9 cellular contexts compared by ENCODE assay signal in the genomic region with DNA sequence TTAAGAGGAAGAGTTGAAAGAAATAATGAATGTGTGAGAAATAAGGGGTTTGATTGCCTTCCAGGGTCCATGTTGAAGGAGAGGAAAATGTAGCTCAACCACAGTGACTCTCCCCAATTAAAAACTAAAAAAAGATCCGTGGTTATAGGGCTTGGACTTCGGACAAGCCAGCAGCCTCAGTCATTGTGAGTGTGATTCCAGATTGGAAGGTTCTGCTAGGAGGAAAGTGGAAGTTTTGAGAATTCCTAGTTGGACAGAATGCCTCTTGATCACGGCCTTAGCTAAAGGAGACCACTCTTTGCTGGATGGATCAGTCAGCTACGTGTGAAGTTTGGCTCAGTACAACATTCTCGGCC. TPM values are rescaled to one million over a fixed set of nuclear protein-coding genes. Genes with fewer than 3 reads are reported as not detected.
A peak's percentile ranks its signal among the peaks of the same experiment; 100 is the strongest.
DNase-seq lines count a peak whose midpoint lies in the region; ATAC-seq and TF ChIP-seq lines count a peak whose summit lies in the region.
"Had no signal": no experiment of that assay in that cellular context is flagged by ENCODE, and none has a peak within 500 bp of the region (broad histone marks: within the 10 kb centered on the region; RNA-seq: fewer than 3 reads in every experiment).

No MANE protein-coding gene starts in this region.

- intact Hi-C loops in activated CD4-positive, alpha-beta T cell treated with anti-CD3 and anti-CD28 coated beads for 36 hours (cut with DNase I, micrococcal nuclease), result loop anchor here (1.0 to 5.0 kb wide), 4 partner anchors 17 to 43 kb away; a partner anchor contains a TSS
- intact Hi-C loops in esophagus squamous epithelium (cut with DNase I), result no loop called here

- CTCF ChIA-PET in activated CD4-positive, alpha-beta T cell treated with anti-CD3 and anti-CD28 coated beads for 36 hours (lab: Charles Lee), result interaction anchor here (0.9 to 1.7 kb wide), 5 partner anchors 10 to 131 kb away, joined by 3 to 5 read pairs (median 3); no protein-coding TSS in a partner anchor

- H3K27ac Mint-ChIP-seq in activated CD4-positive, alpha-beta T cell treated with anti-CD3 and anti-CD28 coated beads for 36 hours, result peak overlapping the region; percentile 86
- peak overlapping the region; percentile 95 for H3K27ac Mint-ChIP-seq in T-helper 17 cell
- H3K27ac Mint-ChIP-seq in stimulated activated memory B cell treated with anti-CD40 and anti-IgM and Interleukin-4, amounts not matched to agents 10 μg/mL and 1 μg/mL and 100 μg/mL, for 72 hours, result peak overlapping the region; percentile 91

- 63 to 86% methylated on average over 5 of the region's 5 CpGs for WGBS in esophagus squamous epithelium, 2 donors

- POLR2A ChIA-PET in activated CD4-positive, alpha-beta T cell treated with anti-CD3 and anti-CD28 coated beads for 36 hours (lab: Charles Lee), result interaction anchor here (0.6 kb wide), 2 partner anchors 29 to 60 kb away, joined by 3 to 5 read pairs; no protein-coding TSS in a partner anchor

- H3K27me3 ChIP-seq in esophagus squamous epithelium, result no peaks in the 10 kb centered on the region

- no peak for TF ChIP-seq POLR2A in esophagus squamous epithelium (IDR thresholded peaks at IDR 0.05)

- ATAC-seq in activated CD4-positive, alpha-beta T cell treated with anti-CD3 and anti-CD28 coated beads for 36 hours, result no peak
- ATAC-seq in T-helper 17 cell (no peak), HG03175 (IDR thresholded peaks at IDR 0.05; ENCODE audit: unreplicated experiment) (no peak), HG03045 (IDR thresholded peaks at IDR 0.05; ENCODE audit: unreplicated experiment) (no peak)
- no peak for ATAC-seq in stimulated activated memory B cell treated with anti-CD40 and anti-IgM and Interleukin-4, amounts not matched to agents 10 μg/mL and 1 μg/mL and 100 μg/mL, for 72 hours

- no peaks in the 10 kb centered on the region for H3K36me3 ChIP-seq in esophagus squamous epithelium

- H3K4me1 ChIP-seq in esophagus squamous epithelium, result peaks cover 0 to 56% (median 24%) of the 10 kb centered on the region in 3 donors

- no peak overlapping the region for H3K4me3 ChIP-seq in esophagus squamous epithelium

- H3K9me3 ChIP-seq in T-helper 17 cell (ENCODE audit: control insufficient read depth, low read length, poor library complexity, severe bottlenecking), result no peaks in the 10 kb centered on the region
- no peaks in the 10 kb centered on the region for H3K9me3 ChIP-seq in esophagus squamous epithelium

- no peaks in the 10 kb centered on the region for H3K27me3 Mint-ChIP-seq in activated CD4-positive, alpha-beta T cell treated with anti-CD3 and anti-CD28 coated beads for 36 hours
- no peaks in the 10 kb centered on the region for H3K27me3 Mint-ChIP-seq in T-helper 17 cell
- H3K27me3 Mint-ChIP-seq in stimulated activated memory B cell treated with anti-CD40 and anti-IgM and Interleukin-4, amounts not matched to agents 10 μg/mL and 1 μg/mL and 100 μg/mL, for 72 hours, result no peaks in the 10 kb centered on the region

- peaks cover 3% of the 10 kb centered on the region for H3K36me3 Mint-ChIP-seq in activated CD4-positive, alpha-beta T cell treated with anti-CD3 and anti-CD28 coated beads for 36 hours (ENCODE audit: low read depth)
- peaks cover 3% of the 10 kb centered on the region for H3K36me3 Mint-ChIP-seq in T-helper 17 cell (ENCODE audit: low read depth)
- no peaks in the 10 kb centered on the region for H3K36me3 Mint-ChIP-seq in stimulated activated memory B cell treated with anti-CD40 and anti-IgM and Interleukin-4, amounts not matched to agents 10 μg/mL and 1 μg/mL and 100 μg/mL, for 72 hours

- no peak for DNase-seq in activated CD4-positive, alpha-beta T cell treated with anti-CD3 and anti-CD28 coated beads for 36 hours
- no peak for DNase-seq in activated CD4-positive, alpha-beta T cell treated with anti-CD3 and anti-CD28 coated beads, Interleukin-2, amount 50 U/mL, for 4 hours
- no peak for DNase-seq in T-helper 17 cell
- DNase-seq in esophagus squamous epithelium (lab: John Stamatoyannopoulos, UW), result no peak
- DNase-seq in NCI-H2227 treated with DMSO at 0.1 percent for 48 hours (lab: John Stamatoyannopoulos, UW), result no peak
- DNase-seq: NCI-H446 treated with DMSO at 0.1 percent for 48 hours had no signal

- H3K9me3 Mint-ChIP-seq in activated CD4-positive, alpha-beta T cell treated with anti-CD3 and anti-CD28 coated beads for 36 hours (ENCODE audit: low read depth), result no peaks in the 10 kb centered on the region
- H3K9me3 Mint-ChIP-seq in stimulated activated memory B cell treated with anti-CD40 and anti-IgM and Interleukin-4, amounts not matched to agents 10 μg/mL and 1 μg/mL and 100 μg/mL, for 72 hours, result no peaks in the 10 kb centered on the region

- H3K4me3 Mint-ChIP-seq in activated CD4-positive, alpha-beta T cell treated with anti-CD3 and anti-CD28 coated beads for 36 hours, result peak overlapping the region; percentile 19
- H3K4me3 Mint-ChIP-seq in T-helper 17 cell, result peak overlapping the region; percentile 69
- peak overlapping the region; percentile 50 for H3K4me3 Mint-ChIP-seq in stimulated activated memory B cell treated with anti-CD40 and anti-IgM and Interleukin-4, amounts not matched to agents 10 μg/mL and 1 μg/mL and 100 μg/mL, for 72 hours

- no peak for TF ChIP-seq CTCF in esophagus squamous epithelium (IDR thresholded peaks at IDR 0.05)

- H3K4me1 Mint-ChIP-seq in activated CD4-positive, alpha-beta T cell treated with anti-CD3 and anti-CD28 coated beads for 36 hours, result peaks cover 52% of the 10 kb centered on the region
- H3K4me1 Mint-ChIP-seq in T-helper 17 cell, result peaks cover 29% of the 10 kb centered on the region
- peaks cover 51% of the 10 kb centered on the region for H3K4me1 Mint-ChIP-seq in stimulated activated memory B cell treated with anti-CD40 and anti-IgM and Interleukin-4, amounts not matched to agents 10 μg/mL and 1 μg/mL and 100 μg/mL, for 72 hours

- peak overlapping the region in 3 of 4 donors; percentile 29 to 67 (median 64) for H3K27ac ChIP-seq in esophagus squamous epithelium

RNA-seq across cellular contexts. Expression of a gene that starts 27.3 kb away (rescaled TPM):
- total RNA-seq in activated CD4-positive, alpha-beta T cell treated with anti-CD3 and anti-CD28 coated beads for 36 hours, result 10 to 100 TPM; 25.4 to 29.1 TPM
- total RNA-seq in T-helper 17 cell (10 to 100 TPM; 41.1 to 42.5 TPM), esophagus squamous epithelium (10 to 100 TPM; 65.4 to 77.0 (median 71.5) TPM)

Comparison
In these comparisons a context has a peak if more than half of its experiments do, and no peak if none do; other contexts are left out.
1. H3K4me3 Mint-ChIP-seq: peak in every context shown above with its lines; median percentile 69 in T-helper 17 cell; 50 in stimulated activated memory B cell treated with anti-CD40 and anti-IgM and Interleukin-4, amounts not matched to agents 10 μg/mL and 1 μg/mL and 100 μg/mL, for 72 hours; 19 in activated CD4-positive, alpha-beta T cell treated with anti-CD3 and anti-CD28 coated beads for 36 hours.